8 cellular contexts compared by ENCODE assay signal in genomic region chr14:72291908-72292688, GRCh38.
DNase-seq lines count a peak whose midpoint lies in the region; ATAC-seq lines count a peak whose summit lies in the region.

No MANE protein-coding gene starts in this region.

- peak; percentile 77 to 80 for ATAC-seq in right cardiac atrium
- no peak for ATAC-seq in HG02763 (IDR thresholded peaks at IDR 0.05; ENCODE audit: unreplicated experiment)
- no peak for ATAC-seq in activated CD8-positive, alpha-beta memory T cell treated with anti-CD3 and anti-CD28 coated beads, Interleukin-2, amount 10 ng/mL, durations not matched to agents 7 days and 5 days

- CTCF ChIA-PET in activated CD8-positive, alpha-beta memory T cell treated with anti-CD3 and anti-CD28 coated beads, Interleukin-2, amount 10 ng/mL, durations not matched to agents 7 days and 5 days (lab: Charles Lee), result interaction anchor here (0.6 to 1.2 kb wide), 2 partner anchors 128 to 258 kb away, joined by 3 read pairs; no protein-coding TSS in a partner anchor

- no peaks in the 10 kb centered on the region for H3K4me1 Mint-ChIP-seq in activated CD8-positive, alpha-beta memory T cell treated with anti-CD3 and anti-CD28 coated beads, Interleukin-2, amount 10 ng/mL, durations not matched to agents 7 days and 5 days

- 26% methylated on average over 16 of the region's 16 CpGs for WGBS in right cardiac atrium

- H3K36me3 Mint-ChIP-seq in activated CD8-positive, alpha-beta memory T cell treated with anti-CD3 and anti-CD28 coated beads, Interleukin-2, amount 10 ng/mL, durations not matched to agents 7 days and 5 days, result no peaks in the 10 kb centered on the region

- H3K9me3 ChIP-seq in adipocyte (ENCODE audit: control insufficient read depth, low read length), result peaks cover 9% of the 10 kb centered on the region
- no peaks in the 10 kb centered on the region for H3K9me3 ChIP-seq in right cardiac atrium (ENCODE audit: control insufficient read depth, low read length)

- no peak overlapping the region for H3K4me3 Mint-ChIP-seq in activated CD8-positive, alpha-beta memory T cell treated with anti-CD3 and anti-CD28 coated beads, Interleukin-2, amount 10 ng/mL, durations not matched to agents 7 days and 5 days

- peak; percentile 6 to 26 for DNase-seq in stimulated activated CD4-positive, alpha-beta T cell treated with anti-CD3 and anti-CD28 coated beads, Interleukin-2, amount 100 ng/mL, for 48 hours
- DNase-seq in stimulated activated CD4-positive, alpha-beta T cell treated with anti-CD3 and anti-CD28 coated beads, Interleukin-1b, Interleukin-23, amount 100 ng/mL, for 48 hours, result no peak
- DNase-seq in LoVo (ENCODE audit: low spot score), result peak; percentile 41
- peak; percentile 68 for DNase-seq in adipocyte (ENCODE audit: low read depth)
- no peak for DNase-seq in right cardiac atrium
- peak; percentile 8 for DNase-seq in skeletal muscle cell (ENCODE audit: low read depth)
- DNase-seq in activated CD8-positive, alpha-beta memory T cell treated with anti-CD3 and anti-CD28 coated beads, Interleukin-2, amount 10 ng/mL, durations not matched to agents 7 days and 5 days, result no peak

- no peak overlapping the region for H3K9ac ChIP-seq in adipocyte (ENCODE audit: low read length)

- no peak overlapping the region for H3K27ac Mint-ChIP-seq in activated CD8-positive, alpha-beta memory T cell treated with anti-CD3 and anti-CD28 coated beads, Interleukin-2, amount 10 ng/mL, durations not matched to agents 7 days and 5 days

- H3K4me1 ChIP-seq in adipocyte (ENCODE audit: control insufficient read depth, insufficient read depth, low read length), result no peaks in the 10 kb centered on the region
- no peaks in the 10 kb centered on the region for H3K4me1 ChIP-seq in right cardiac atrium (ENCODE audit: control insufficient read depth, insufficient read depth, low read length)

- H3K27me3 Mint-ChIP-seq in activated CD8-positive, alpha-beta memory T cell treated with anti-CD3 and anti-CD28 coated beads, Interleukin-2, amount 10 ng/mL, durations not matched to agents 7 days and 5 days, result peaks cover 38% of the 10 kb centered on the region

- H3K27me3 ChIP-seq in adipocyte (replicated peaks; ENCODE audit: control insufficient read depth, insufficient read depth, low read length), result peaks cover 5% of the 10 kb centered on the region
- H3K27me3 ChIP-seq in right cardiac atrium (ENCODE audit: control insufficient read depth, insufficient read depth), result no peaks in the 10 kb centered on the region

- intact Hi-C loops in right cardiac atrium (cut with DNase I), result loop anchor here (5.0 to 10.0 kb wide), 3 partner anchors 267 to 360 kb away; partner anchors contain the start of gene RGS6 (in 4 of the 4)

- H3K9me3 Mint-ChIP-seq in activated CD8-positive, alpha-beta memory T cell treated with anti-CD3 and anti-CD28 coated beads, Interleukin-2, amount 10 ng/mL, durations not matched to agents 7 days and 5 days (ENCODE audit: low read depth), result no peaks in the 10 kb centered on the region

- peak overlapping the region; percentile 6 for H3K27ac ChIP-seq in right cardiac atrium (ENCODE audit: low read length)

- no peaks in the 10 kb centered on the region for H3K36me3 ChIP-seq in adipocyte (ENCODE audit: control insufficient read depth, insufficient read depth, low read length, severe bottlenecking)

- H3K4me3 ChIP-seq in adipocyte (ENCODE audit: low read length) (no peak overlapping the region), right cardiac atrium (ENCODE audit: low read length) (peak overlapping the region; percentile 17), skeletal muscle cell (ENCODE audit: low read depth, low read length) (no peak overlapping the region)

Comparison
In these comparisons a context has a peak if more than half of its experiments do, and no peak if none do; other contexts are left out.
1. DNase-seq: peak in stimulated activated CD4-positive, alpha-beta T cell treated with anti-CD3 and anti-CD28 coated beads, Interleukin-2, amount 100 ng/mL, for 48 hours (2 of 2), LoVo (single experiment), adipocyte (single experiment) and skeletal muscle cell (single experiment); none in stimulated activated CD4-positive, alpha-beta T cell treated with anti-CD3 and anti-CD28 coated beads, Interleukin-1b, Interleukin-23, amount 100 ng/mL, for 48 hours (single experiment), right cardiac atrium (0 of 3) and activated CD8-positive, alpha-beta memory T cell treated with anti-CD3 and anti-CD28 coated beads, Interleukin-2, amount 10 ng/mL, durations not matched to agents 7 days and 5 days (single experiment).
2. ATAC-seq: peak in right cardiac atrium (2 of 2); none in HG02763 (single experiment) and activated CD8-positive, alpha-beta memory T cell treated with anti-CD3 and anti-CD28 coated beads, Interleukin-2, amount 10 ng/mL, durations not matched to agents 7 days and 5 days (single experiment).